ENCODE assay signal across 19 cellular contexts in genomic region chr12:8742501-8742900, GRCh38. TPM values are rescaled to one million over a fixed set of nuclear protein-coding genes. Genes with fewer than 3 reads are reported as not detected.
DNase-seq lines count a peak whose midpoint lies in the region; ATAC-seq and TF ChIP-seq lines count a peak whose summit lies in the region.
"Had no signal": no experiment of that assay in that cellular context is flagged by ENCODE, and none has a peak within 500 bp of the region (broad histone marks: within the 10 kb centered on the region; RNA-seq: fewer than 3 reads in every experiment).

No MANE protein-coding gene starts in this region.

- no peak overlapping the region for H4K5ac ChIP-seq in IMR-90 (ENCODE audit: low read depth, low read length)

- H3K14ac ChIP-seq in IMR-90 (replicated peaks; ENCODE audit: low read depth, low read length) = no peak overlapping the region

- TF ChIP-seq RAD21 in IMR-90 (IDR thresholded peaks at IDR 0.05; ENCODE audit: low read length) = no peak

- H2BK20ac ChIP-seq in IMR-90 (ENCODE audit: low read depth, low read length) = no peak overlapping the region

- dilution Hi-C loops in IMR-90 (cut with HindIII; ENCODE audit: low sequenced_read_pairs, unreplicated experiment) = no loop called here

- peaks cover 4% of the 10 kb centered on the region for H3K9me1 ChIP-seq in IMR-90 (ENCODE audit: insufficient read depth, low read length)

- H2AFZ ChIP-seq in IMR-90 (replicated peaks; ENCODE audit: low read length, poor library complexity) = no peak overlapping the region

- H3K36me3 Mint-ChIP-seq in T-helper 17 cell (ENCODE audit: low read depth) = no peaks in the 10 kb centered on the region

- H2AK9ac ChIP-seq in IMR-90 (replicated peaks; ENCODE audit: low read depth, low read length, poor library complexity) = peak overlapping the region; percentile 71

- no peaks in the 10 kb centered on the region for H3K27me3 ChIP-seq in IMR-90 (ENCODE audit: control insufficient read depth, insufficient read depth, low read length)
- H3K27me3 ChIP-seq in kidney epithelial cell (ENCODE audit: control insufficient read depth, insufficient read depth, low read length) = no peaks in the 10 kb centered on the region
- no peaks in the 10 kb centered on the region for H3K27me3 ChIP-seq in spleen (replicated peaks in 1 of 7)
- H3K27me3 ChIP-seq: upper lobe of left lung had no signal

- in situ Hi-C loops in IMR-90 (cut with MboI; ENCODE audit: low sequenced_read_pairs) = no loop called here

- H3K4me2 ChIP-seq in IMR-90 (ENCODE audit: low read depth, low read length) = no peak overlapping the region

- no peak overlapping the region for H3K4me3 Mint-ChIP-seq in T-helper 17 cell
- H3K4me3 Mint-ChIP-seq: activated CD4-positive, alpha-beta memory T cell treated with anti-CD3 and anti-CD28 coated beads for 36 hours had no signal

- H3K4me3 ChIP-seq in IMR-90 (ENCODE audit: insufficient read depth, low read depth, low read length) (no peak overlapping the region), cardiac fibroblast (replicated peaks in 1 of 2; ENCODE audit: low read depth in 2 of 2, low read length in 2 of 2) (no peak overlapping the region), kidney epithelial cell (ENCODE audit: low read depth, low read length) (no peak overlapping the region), spleen (no peak overlapping the region)
- H3K4me3 ChIP-seq: upper lobe of left lung had no signal

- BruUV-seq in IMR-90 (replicated peaks; lab: Mats Ljungman, UMichigan) = no TSS peak

- peaks cover 4% of the 10 kb centered on the region for H3K4me1 Mint-ChIP-seq in T-helper 17 cell

- H2BK120ac ChIP-seq in IMR-90 (ENCODE audit: low read depth, low read length) = no peak overlapping the region

- H3K9me3 ChIP-seq in IMR-90 (ENCODE audit: control insufficient read depth, insufficient read depth, low read length) (no peaks in the 10 kb centered on the region), spleen (no peaks in the 10 kb centered on the region), T-helper 17 cell (ENCODE audit: control insufficient read depth, low read length, poor library complexity, severe bottlenecking) (no peaks in the 10 kb centered on the region)
- H3K9me3 ChIP-seq: upper lobe of left lung had no signal

- H3K23ac ChIP-seq in IMR-90 (ENCODE audit: low read depth, low read length) = no peak overlapping the region

- H2BK15ac ChIP-seq in IMR-90 (ENCODE audit: low read depth, low read length) = no peak overlapping the region

- no peaks in the 10 kb centered on the region for H4K20me1 ChIP-seq in IMR-90 (ENCODE audit: insufficient read depth, low read length)

- H3K27me3 Mint-ChIP-seq in T-helper 17 cell = no peaks in the 10 kb centered on the region
- H3K27me3 Mint-ChIP-seq: activated CD4-positive, alpha-beta memory T cell treated with anti-CD3 and anti-CD28 coated beads for 36 hours had no signal

- H3K27ac ChIP-seq in IMR-90 (ENCODE audit: insufficient read depth, low read length) (no peak overlapping the region), spleen (no peak overlapping the region)
- H3K27ac ChIP-seq: upper lobe of left lung had no signal

- H3K27ac Mint-ChIP-seq in T-helper 17 cell = no peak overlapping the region
- H3K27ac Mint-ChIP-seq: activated CD4-positive, alpha-beta memory T cell treated with anti-CD3 and anti-CD28 coated beads for 36 hours; activated T-helper 2 cell treated with anti-CD3 and anti-CD28 coated beads, Interferon-gamma antibody, Interleukin-2, Interleukin-4, amounts not matched to agents 10 μg/mL and 5 μg/mL and 100 μg/mL, durations not matched to agents 14 hours and 24 hours and 36 hours had no signal

- H3K4ac ChIP-seq in IMR-90 (ENCODE audit: low read depth, low read length) = no peak overlapping the region

- ATAC-seq in IMR-90 (ENCODE audit: low read depth) (peak; percentile 90), T-helper 17 cell (no peak)

- no peak overlapping the region for H2BK5ac ChIP-seq in IMR-90 (ENCODE audit: low read depth, low read length, poor library complexity, severe bottlenecking)

- 100% methylated on average over 1 of the region's 1 CpG; no CpG with 5 or more reads in 1 of the 2 experiments for WGBS in IMR-90 (ENCODE audit: extremely low coverage in 2 of 2, insufficient read length in 1 of 2), 2 experiments
- WGBS in spleen, 5 donors = 90 to 100% (median 96%) methylated on average over 1 of the region's 1 CpG; no CpG with 5 or more reads in 1 of the 5 donors

- CTCF ChIA-PET in IMR-90 (lab: Yijun Ruan, JAX) = no interaction called here

- intact Hi-C loops in IMR-90 (cut with micrococcal nuclease) = no loop called here
- intact Hi-C loops in spleen (cut with DNase I; ENCODE audit: low total_unique reads) = no loop called here

- peaks cover 8 to 10% of the 10 kb centered on the region in 2 experiments; a peak in 3 of 4 replicates for H3K79me1 ChIP-seq in IMR-90 (ENCODE audit: low read depth in 1 of 2, low read length in 2 of 2)

- no peak for TF ChIP-seq CTCF in IMR-90 (conservative IDR thresholded peaks at IDR 0.05; ENCODE audit: low read depth, low read length)
- TF ChIP-seq CTCF in cardiac fibroblast (IDR thresholded peaks at IDR 0.05; ENCODE audit: low read depth, low read length) = no peak
- no peak for TF ChIP-seq CTCF in kidney epithelial cell (IDR thresholded peaks at IDR 0.05; ENCODE audit: insufficient read depth, low read length, poor library complexity, severe bottlenecking)
- TF ChIP-seq CTCF in spleen (IDR thresholded peaks at IDR 0.05 in 8 of 11, conservative IDR thresholded peaks at IDR 0.05 in 3 of 11) = no peak

- no peak overlapping the region for H3K9ac ChIP-seq in IMR-90 (ENCODE audit: low read depth, low read length)

- H3K36me3 ChIP-seq in IMR-90 (ENCODE audit: control insufficient read depth, insufficient read depth, low read length) = peaks cover 3% of the 10 kb centered on the region
- no peaks in the 10 kb centered on the region for H3K36me3 ChIP-seq in kidney epithelial cell (ENCODE audit: control insufficient read depth, insufficient read depth, low read length)
- H3K36me3 ChIP-seq in spleen = peaks cover 0 to 20% (median 3%) of the 10 kb centered on the region in 6 donors

- H3K4me1 ChIP-seq in IMR-90 (ENCODE audit: control insufficient read depth, insufficient read depth, low read length) = peaks cover 4% of the 10 kb centered on the region
- H3K4me1 ChIP-seq in spleen = no peaks in the 10 kb centered on the region

- no peak overlapping the region for H4K8ac ChIP-seq in IMR-90 (ENCODE audit: low read depth in 2 of 2, low read length in 2 of 2)

- peak; percentile 87 for DNase-seq in AG08395 (ENCODE audit: low spot score)
- DNase-seq in IMR-90 = peak; percentile 59
- DNase-seq in cardiac fibroblast (ENCODE audit: low read depth in 2 of 2) = peak; percentile 52 to 53
- peak; percentile 1 for DNase-seq in kidney epithelial cell (ENCODE audit: low read depth)
- DNase-seq in spleen = no peak
- DNase-seq in T-helper 17 cell = no peak
- no peak for DNase-seq in stimulated activated CD4-positive, alpha-beta T cell treated with anti-CD3 and anti-CD28 coated beads, Interleukin-4, amount 100 ng/mL, for 4 hours
- no peak for DNase-seq in NCI-H1048 (lab: John Stamatoyannopoulos, UW)
- DNase-seq: activated CD4-positive, alpha-beta memory T cell treated with anti-CD3 and anti-CD28 coated beads for 36 hours; AML-193; caudate nucleus; KBM-7; mesendoderm; NCI-H1694 treated with DMSO at 0.1 percent for 48 hours; NCI-H69; stimulated activated CD4-positive, alpha-beta T cell treated with anti-CD3 and anti-CD28 coated beads, Interleukin-12 subunit alpha, Interleukin-12 subunit beta, amount 100 ng/mL, for 4 hours; T-helper 9 cell; upper lobe of left lung had no signal

- no peak overlapping the region for H3K18ac ChIP-seq in IMR-90 (ENCODE audit: low read depth, low read length)

- H4K91ac ChIP-seq in IMR-90 (ENCODE audit: insufficient read depth, low read depth, low read length) = no peak overlapping the region

- POLR2A ChIA-PET in IMR-90 (lab: Charles Lee; ENCODE audit: unreplicated experiment) = no interaction called here

- TF ChIP-seq POLR2A in IMR-90 (IDR thresholded peaks at IDR 0.05; ENCODE audit: low read depth, low read length) = no peak
- no peak for TF ChIP-seq POLR2A in spleen (IDR thresholded peaks at IDR 0.05)

- H2AK5ac ChIP-seq in IMR-90 (ENCODE audit: low read depth, low read length) = no peak overlapping the region

- H3K56ac ChIP-seq in IMR-90 (ENCODE audit: extremely low read depth, insufficient read depth, low read length) = no peak overlapping the region

TF ChIP-seq in IMR-90, 13 proteins besides CTCF, POLR2A, EP300 and RAD21 (continues in another document):
- TF ChIP-seq NFE2L2 (IDR thresholded peaks at IDR 0.05; ENCODE audit: low read depth, low read length) (no peak), FOS (IDR thresholded peaks at IDR 0.05; ENCODE audit: low read depth, low read length) (no peak), CHD1 (IDR thresholded peaks at IDR 0.05; ENCODE audit: low read depth, low read length) (no peak), MAFK (IDR thresholded peaks at IDR 0.05; ENCODE audit: low read depth, low read length) (no peak), CEBPB (IDR thresholded peaks at IDR 0.05; ENCODE audit: low read depth, low read length) (no peak), BHLHE40 (IDR thresholded peaks at IDR 0.05; ENCODE audit: low read depth, low read length) (no peak), MAZ (IDR thresholded peaks at IDR 0.05; ENCODE audit: borderline replicate concordance, low read depth, low read length) (no peak), MXI1 (IDR thresholded peaks at IDR 0.05; ENCODE audit: borderline replicate concordance, low read depth, low read length) (no peak)
- TF ChIP-seq, protein P1, sequence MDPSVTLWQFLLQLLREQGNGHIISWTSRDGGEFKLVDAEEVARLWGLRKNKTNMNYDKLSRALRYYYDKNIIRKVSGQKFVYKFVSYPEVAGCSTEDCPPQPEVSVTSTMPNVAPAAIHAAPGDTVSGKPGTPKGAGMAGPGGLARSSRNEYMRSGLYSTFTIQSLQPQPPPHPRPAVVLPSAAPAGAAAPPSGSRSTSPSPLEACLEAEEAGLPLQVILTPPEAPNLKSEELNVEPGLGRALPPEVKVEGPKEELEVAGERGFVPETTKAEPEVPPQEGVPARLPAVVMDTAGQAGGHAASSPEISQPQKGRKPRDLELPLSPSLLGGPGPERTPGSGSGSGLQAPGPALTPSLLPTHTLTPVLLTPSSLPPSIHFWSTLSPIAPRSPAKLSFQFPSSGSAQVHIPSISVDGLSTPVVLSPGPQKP (IDR thresholded peaks at IDR 0.05; ENCODE audit: borderline replicate concordance, low read depth, low read length) = no peak

RNA-seq across cellular contexts. Expression of gene RIMKLB, which starts 44.7 kb away (rescaled TPM):
- 18.8 and 23.1 TPM in 2 replicates for total RNA-seq in IMR-90 (2012; rRNA removed)
- polyA plus RNA-seq in IMR-90 (2012; rRNA removed) = 10.1 and 12.5 TPM in 2 replicates
- 2.7 and 3.3 TPM in 2 replicates for polyA plus RNA-seq in IMR-90 (2012; cell fraction: cytosol; rRNA removed)
- polyA plus RNA-seq in IMR-90 (2012; cell fraction: nucleus; rRNA removed; ENCODE audit: low replicate concordance) = 14.6 and 54.0 TPM in 2 replicates
- total RNA-seq in kidney epithelial cell = 26.2 and 30.0 TPM in 2 replicates
- total RNA-seq in spleen = 10 to 100 TPM; 23.3 to 54.3 (median 37.0) TPM
- 10 to 100 TPM; 21.0 to 62.1 (median 55.6) TPM for polyA plus RNA-seq in spleen
- 10 to 100 TPM; 15.1 to 15.2 TPM for total RNA-seq in T-helper 17 cell

Comparison
In these comparisons a context has a peak if more than half of its experiments do, and no peak if none do; other contexts are left out.
1. DNase-seq: peak in AG08395 (single experiment), IMR-90 (single experiment), cardiac fibroblast (2 of 2) and kidney epithelial cell (single experiment); none in spleen (single experiment), T-helper 17 cell (0 of 3), stimulated activated CD4-positive, alpha-beta T cell treated with anti-CD3 and anti-CD28 coated beads, Interleukin-4, amount 100 ng/mL, for 4 hours (0 of 2) and NCI-H1048 (single experiment).